24 cellular contexts compared by ENCODE assay signal in genomic region chr4:176810481-176811249, GRCh38. TPM values are rescaled to one million over a fixed set of nuclear protein-coding genes. Genes with fewer than 3 reads are reported as not detected.
"Had no signal": no experiment of that assay in that cellular context is flagged by ENCODE, and none has a peak within 500 bp of the region (broad histone marks: within the 10 kb centered on the region; RNA-seq: fewer than 3 reads in every experiment).

No MANE protein-coding gene starts in this region.

- H3K27me3 ChIP-seq: MG63, SJSA1 had no signal

- DNase-seq: IMR-90, Karpas-422, KG1, MG63, NCI-H1092, NCI-H1105 treated with DMSO at 0.1 percent for 48 hours, NCI-H1417 treated with DMSO at 0.1 percent for 48 hours, NCI-H146, NCI-H1694 treated with DMSO at 0.1 percent for 48 hours, NCI-H1930, NCI-H2081 treated with DMSO at 0.1 percent for 48 hours, NCI-H2171, NCI-H226, NCI-H446, NCI-H510A, NCI-H524 treated with DMSO at 0.1 percent for 48 hours, NCI-H69, NCI-H774, Right ventricle myocardium superior, RPMI8226, SIG-M5 had no signal

- H3K4me3 ChIP-seq: MG63, SJSA1, SK-N-MC had no signal

- H3K27ac ChIP-seq: SJSA1, SK-N-MC had no signal

- ATAC-seq: HepG2 had no signal

- H3K36me3 ChIP-seq: MG63, SJSA1 had no signal

RNA-seq across cellular contexts. Expression of gene VEGFC, which starts 17.9 kb away (rescaled TPM):
- total RNA-seq: HepG2 had no signal
- polyA plus RNA-seq: HepG2 had no signal
